8 cellular contexts compared by ENCODE assay signal in genomic region chr17:60676758-60677307, GRCh38. TPM values are rescaled to one million over a fixed set of nuclear protein-coding genes. Genes with fewer than 3 reads are reported as not detected.
DNase-seq lines count a peak whose midpoint lies in the region; ATAC-seq and TF ChIP-seq lines count a peak whose summit lies in the region.

No MANE protein-coding gene starts in this region.

- peaks cover 0 to 12% (median 5%) of the 10 kb centered on the region in 11 experiments; a peak in 8 of 22 replicates for H3K9me3 ChIP-seq in BLaER1 treated with 17β-estradiol and CSF1 and Interleukin-3, amounts not matched to agents 10 nM and 100 nM (replicated peaks in 1 of 11)
- no peaks in the 10 kb centered on the region for H3K9me3 ChIP-seq in Karpas-422 (ENCODE audit: low read length)

- no peak for TF ChIP-seq CTCF in nephron progenitor cell (IDR thresholded peaks at IDR 0.05)
- TF ChIP-seq CTCF in GM13977 (IDR thresholded peaks at IDR 0.05; ENCODE audit: extremely low read depth, insufficient read depth, missing control alignments), result no peak

- peak overlapping the region; percentile 96 for H3K27ac Mint-ChIP-seq in dendritic cell treated with granulocyte-macrophage colony-stimulating factor and Interleukin-4, amounts not matched to agents 40 ng/mL and 50 ng/mL, for 4 days
- no peak overlapping the region for H3K27ac Mint-ChIP-seq in nephron progenitor cell

- no peaks in the 10 kb centered on the region for H3K27me3 Mint-ChIP-seq in dendritic cell treated with granulocyte-macrophage colony-stimulating factor and Interleukin-4, amounts not matched to agents 40 ng/mL and 50 ng/mL, for 4 days
- peaks cover 16% of the 10 kb centered on the region for H3K27me3 Mint-ChIP-seq in nephron progenitor cell (ENCODE audit: low read depth, poor library complexity)

- peaks cover 10% of the 10 kb centered on the region for H3K9me3 Mint-ChIP-seq in dendritic cell treated with granulocyte-macrophage colony-stimulating factor and Interleukin-4, amounts not matched to agents 40 ng/mL and 50 ng/mL, for 4 days
- peaks cover 5% of the 10 kb centered on the region for H3K9me3 Mint-ChIP-seq in nephron progenitor cell

- DNase-seq in Karpas-422 (no peak), nephron progenitor cell (no peak), GM13977 (ENCODE audit: low spot score) (no peak), cerebellar cortex (ENCODE audit: low spot score) (no peak)

- H3K27ac ChIP-seq in BLaER1 treated with 17β-estradiol and CSF1 and Interleukin-3, amounts not matched to agents 10 nM and 100 nM, result peak overlapping the region; percentile 14 to 78 (median 64); a peak in 19 of 22 replicates
- H3K27ac ChIP-seq in Karpas-422 (ENCODE audit: low read length), result no peak overlapping the region

- peak overlapping the region; percentile 88 for H2AFZ ChIP-seq in Karpas-422 (ENCODE audit: low read length)

- H3K27me3 ChIP-seq in BLaER1 treated with 17β-estradiol and CSF1 and Interleukin-3, amounts not matched to agents 10 nM and 100 nM, result no peaks in the 10 kb centered on the region
- H3K27me3 ChIP-seq in Karpas-422 (ENCODE audit: low read length), result no peaks in the 10 kb centered on the region

- in situ Hi-C loops in GM13977 (cut with MboI; ENCODE audit: low pct_unique_long_range_greater_than_20kb, low sequenced_read_pairs, unreplicated experiment), result no loop called here

- H3K36me3 Mint-ChIP-seq in dendritic cell treated with granulocyte-macrophage colony-stimulating factor and Interleukin-4, amounts not matched to agents 40 ng/mL and 50 ng/mL, for 4 days (ENCODE audit: low read depth), result peaks cover 30% of the 10 kb centered on the region
- no peaks in the 10 kb centered on the region for H3K36me3 Mint-ChIP-seq in nephron progenitor cell (ENCODE audit: low read depth)

- peaks cover 5% of the 10 kb centered on the region; the same call in 1 of the 2 replicates for H3K79me2 ChIP-seq in Karpas-422 (ENCODE audit: low read length)

- no peaks in the 10 kb centered on the region for H4K20me1 ChIP-seq in BLaER1 treated with 17β-estradiol and CSF1 and Interleukin-3, amounts not matched to agents 10 nM and 100 nM
- H4K20me1 ChIP-seq in Karpas-422 (ENCODE audit: insufficient read depth, low read depth, low read length), result no peaks in the 10 kb centered on the region

- peaks cover 0 to 8% (median 0%) of the 10 kb centered on the region in 11 experiments; a peak in 3 of 22 replicates for H3K36me3 ChIP-seq in BLaER1 treated with 17β-estradiol and CSF1 and Interleukin-3, amounts not matched to agents 10 nM and 100 nM
- H3K36me3 ChIP-seq in Karpas-422 (ENCODE audit: insufficient read depth, low read length), result no peaks in the 10 kb centered on the region

- H3K9me2 ChIP-seq in Karpas-422 (replicated peaks; ENCODE audit: insufficient read depth, low read length), result no peaks in the 10 kb centered on the region

- H3K4me2 ChIP-seq in BLaER1 treated with 17β-estradiol and CSF1 and Interleukin-3, amounts not matched to agents 10 nM and 100 nM, result peak overlapping the region; percentile 78 to 98 (median 90)
- peak overlapping the region; percentile 73 for H3K4me2 ChIP-seq in Karpas-422 (ENCODE audit: low read depth, low read length, poor library complexity, severe bottlenecking)

- peak overlapping the region; percentile 94 for H3K4me3 Mint-ChIP-seq in dendritic cell treated with granulocyte-macrophage colony-stimulating factor and Interleukin-4, amounts not matched to agents 40 ng/mL and 50 ng/mL, for 4 days
- peak overlapping the region; percentile 98 for H3K4me3 Mint-ChIP-seq in nephron progenitor cell

- ATAC-seq in HG03175 (IDR thresholded peaks at IDR 0.05; ENCODE audit: unreplicated experiment), result no peak
- no peak for ATAC-seq in GM21717 (IDR thresholded peaks at IDR 0.05; ENCODE audit: unreplicated experiment)

- intact Hi-C loops in dendritic cell treated with granulocyte-macrophage colony-stimulating factor and Interleukin-4, amounts not matched to agents 40 ng/mL and 50 ng/mL, for 4 days (cut with micrococcal nuclease), result no loop called here

- peak overlapping the region; percentile 64 to 83 (median 78) for H3K4me3 ChIP-seq in BLaER1 treated with 17β-estradiol and CSF1 and Interleukin-3, amounts not matched to agents 10 nM and 100 nM
- H3K4me3 ChIP-seq in Karpas-422 (ENCODE audit: low read length), result peak overlapping the region; percentile 81

- peaks cover 14 to 18% (median 15%) of the 10 kb centered on the region in 10 experiments for H3K4me1 ChIP-seq in BLaER1 treated with 17β-estradiol and CSF1 and Interleukin-3, amounts not matched to agents 10 nM and 100 nM
- peaks cover 12% of the 10 kb centered on the region for H3K4me1 ChIP-seq in Karpas-422 (ENCODE audit: low read length)

- H3K4me1 Mint-ChIP-seq in dendritic cell treated with granulocyte-macrophage colony-stimulating factor and Interleukin-4, amounts not matched to agents 40 ng/mL and 50 ng/mL, for 4 days (ENCODE audit: low read depth), result peaks cover 20% of the 10 kb centered on the region
- peaks cover 23% of the 10 kb centered on the region for H3K4me1 Mint-ChIP-seq in nephron progenitor cell

- H3K9ac ChIP-seq in BLaER1 treated with 17β-estradiol and CSF1 and Interleukin-3, amounts not matched to agents 10 nM and 100 nM, result peak overlapping the region; percentile 76 to 91 (median 86)
- peak overlapping the region; percentile 59 for H3K9ac ChIP-seq in Karpas-422 (ENCODE audit: low read length)

RNA-seq across cellular contexts. Expression of gene BCAS3, which starts 0.8 kb away (rescaled TPM):
- 32.6 and 42.6 TPM in 2 replicates for total RNA-seq in Karpas-422 (2014; rRNA removed; shearing (Covaris generic); ENCODE audit: low replicate concordance)
